17 cellular contexts compared by ENCODE assay signal in the genomic region with DNA sequence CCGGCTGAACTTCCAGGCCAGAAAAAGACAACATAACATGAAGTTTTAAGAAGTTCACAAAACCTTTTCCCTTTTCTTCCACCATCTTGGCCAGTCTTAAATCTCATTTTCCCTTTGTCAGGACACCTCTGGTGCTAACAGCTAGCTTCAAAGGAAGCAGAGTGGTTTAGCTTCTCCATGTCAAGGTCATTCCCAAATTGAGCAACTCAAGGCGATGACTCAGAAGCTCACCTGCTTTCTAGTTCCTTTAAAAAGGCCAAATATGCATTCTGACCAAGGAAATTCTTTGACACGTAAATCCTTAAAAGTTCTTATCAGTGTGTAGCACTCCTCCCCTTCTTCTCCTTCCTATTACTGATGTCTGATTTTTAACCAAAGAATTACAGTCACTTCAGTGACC.
DNase-seq lines count a peak whose midpoint lies in the region; ATAC-seq and TF ChIP-seq lines count a peak whose summit lies in the region.
"Had no signal": no experiment of that assay in that cellular context is flagged by ENCODE, and none has a peak within 500 bp of the region (broad histone marks: within the 10 kb centered on the region; RNA-seq: fewer than 3 reads in every experiment).

No MANE protein-coding gene starts in this region.

- H2BK5ac ChIP-seq in trophoblast cell (ENCODE audit: low read depth, low read length, poor library complexity): no peak overlapping the region

- H3K23ac ChIP-seq in trophoblast cell (ENCODE audit: low read length): no peak overlapping the region

- WGBS in trophoblast cell (ENCODE audit: extremely low coverage, insufficient coverage, insufficient read length): no CpG with 5 or more reads among the region's 3 CpGs

- no peak overlapping the region for H4K12ac ChIP-seq in trophoblast cell (ENCODE audit: low read depth, low read length)

- no peak overlapping the region for H2AK5ac ChIP-seq in trophoblast cell (ENCODE audit: low read length)

- no peaks in the 10 kb centered on the region for H3K36me3 ChIP-seq in trophoblast cell (ENCODE audit: control insufficient read depth in 1 of 2, insufficient read depth in 2 of 2, low read length in 2 of 2)

- DNase-seq in A172 (ENCODE audit: low spot score) (peak; percentile 20), NCI-H226 (peak; percentile 62), foreskin keratinocyte (peak; percentile 28 to 69), trophoblast cell (peak; percentile 83 to 94), cerebellum (ENCODE audit: low spot score) (no peak), DMS79 treated with DMSO at 0.1 percent for 48 hours (lab: John Stamatoyannopoulos, UW) (no peak)
- no peak for DNase-seq in activated CD8-positive, alpha-beta memory T cell treated with anti-CD3 and anti-CD28 coated beads for 24 hours
- DNase-seq: DMS 273 treated with DMSO at 0.1 percent for 48 hours, EL, HCEC 1CT, KBM-7, NCI-H1436 treated with DMSO at 0.1 percent for 48 hours, NCI-H2029 treated with DMSO at 0.1 percent for 48 hours, NCI-H2171 treated with DMSO at 0.1 percent for 48 hours had no signal

- no peak for TF ChIP-seq CTCF in foreskin keratinocyte (conservative IDR thresholded peaks at IDR 0.05)

- H3K4me1 ChIP-seq in foreskin keratinocyte (no peaks in the 10 kb centered on the region), trophoblast cell (ENCODE audit: control insufficient read depth in 1 of 2, insufficient read depth in 2 of 2, low read length in 2 of 2) (no peaks in the 10 kb centered on the region)
- H3K4me1 ChIP-seq: A549 had no signal

- no peak overlapping the region for H3K14ac ChIP-seq in trophoblast cell (ENCODE audit: low read length)

- H3K27me3 ChIP-seq in foreskin keratinocyte (no peaks in the 10 kb centered on the region), trophoblast cell (ENCODE audit: insufficient read depth, low read length) (no peaks in the 10 kb centered on the region)

- ATAC-seq in foreskin keratinocyte (peak; percentile 49), GM21619 (IDR thresholded peaks at IDR 0.05; ENCODE audit: unreplicated experiment) (no peak)
- ATAC-seq: A549 had no signal

- no peaks in the 10 kb centered on the region for H3K79me2 ChIP-seq in trophoblast cell (ENCODE audit: control insufficient read depth, insufficient read depth, low read length, poor library complexity)

- no peak overlapping the region for H3K9ac ChIP-seq in trophoblast cell (ENCODE audit: low read length)

- H3K18ac ChIP-seq in trophoblast cell (ENCODE audit: low read length): no peak overlapping the region

- H3K4me3 ChIP-seq in trophoblast cell (ENCODE audit: low read depth, low read length): no peak overlapping the region
- H3K4me3 ChIP-seq: A549, PC-9 had no signal

- no peaks in the 10 kb centered on the region for H3K9me3 ChIP-seq in trophoblast cell (ENCODE audit: insufficient read depth, low read depth, low read length)
- H3K9me3 ChIP-seq: A549 had no signal

- H2BK120ac ChIP-seq in trophoblast cell (ENCODE audit: insufficient read depth, low read length, poor library complexity): no peak overlapping the region

- no peak overlapping the region for H2AFZ ChIP-seq in trophoblast cell (ENCODE audit: insufficient read depth, low read length, poor library complexity)
- H2AFZ ChIP-seq: PC-9 had no signal

- no peaks in the 10 kb centered on the region for H3K79me1 ChIP-seq in trophoblast cell (ENCODE audit: low read length)

- no peak overlapping the region for H2BK12ac ChIP-seq in trophoblast cell (ENCODE audit: low read length)

- no peak overlapping the region for H4K91ac ChIP-seq in trophoblast cell (ENCODE audit: low read depth, low read length)

- H3K4ac ChIP-seq in trophoblast cell (ENCODE audit: low read depth, low read length): no peak overlapping the region

- no peak overlapping the region for H4K8ac ChIP-seq in trophoblast cell (ENCODE audit: low read depth, low read length)

- H3K27ac ChIP-seq in foreskin keratinocyte (no peak overlapping the region), trophoblast cell (ENCODE audit: low read depth, low read length) (no peak overlapping the region)
- H3K27ac ChIP-seq: A549, PC-9 had no signal

- H3K4me2 ChIP-seq in trophoblast cell (ENCODE audit: low read length): no peak overlapping the region
- H3K4me2 ChIP-seq: A549, PC-9 had no signal

Comparison
In these comparisons a context has a peak if more than half of its experiments do, and no peak if none do; other contexts are left out.
1. DNase-seq: peak in A172 (single experiment), NCI-H226 (single experiment), foreskin keratinocyte (2 of 2) and trophoblast cell (2 of 2); none in activated CD8-positive, alpha-beta memory T cell treated with anti-CD3 and anti-CD28 coated beads for 24 hours (single experiment), cerebellum (single experiment) and DMS79 treated with DMSO at 0.1 percent for 48 hours (single experiment).